Comparison of ENCODE assay signal across 12 cellular contexts in the genomic region with DNA sequence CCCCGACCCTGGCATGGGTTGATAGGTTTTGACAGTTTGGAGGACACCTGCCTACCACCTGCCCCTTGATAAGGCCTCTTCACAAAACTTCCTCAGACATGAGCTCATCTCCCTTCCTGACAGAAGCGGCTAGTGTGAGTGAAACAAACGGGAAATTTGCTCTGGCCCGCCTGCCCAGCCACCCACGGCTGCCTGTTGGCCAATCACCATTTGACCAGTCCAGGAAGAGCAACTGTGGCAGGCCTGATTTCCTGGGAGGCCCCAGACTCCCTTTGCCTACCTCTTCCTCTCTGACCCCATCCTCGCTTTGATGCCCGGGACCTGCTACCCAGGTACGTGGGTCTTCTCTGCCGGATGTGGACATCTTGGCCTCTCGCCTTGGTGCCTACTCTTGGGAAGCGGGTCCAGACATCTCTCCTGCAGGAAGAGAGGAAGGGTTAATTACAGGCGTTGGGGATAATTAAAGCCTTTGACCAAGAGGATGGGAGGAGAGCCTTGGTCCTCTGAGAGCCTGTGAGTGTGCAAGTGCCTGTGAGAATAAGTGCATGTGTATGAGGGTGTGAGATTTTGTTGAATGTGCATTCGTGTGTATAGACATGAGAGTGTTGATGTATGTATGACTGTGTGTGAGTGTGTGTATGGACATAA. TPM values are rescaled to one million over a fixed set of nuclear protein-coding genes. Genes with fewer than 3 reads are reported as not detected.
DNase-seq lines count a peak whose midpoint lies in the region; ATAC-seq and TF ChIP-seq lines count a peak whose summit lies in the region.
"Had no signal": no experiment of that assay in that cellular context is flagged by ENCODE, and none has a peak within 500 bp of the region (broad histone marks: within the 10 kb centered on the region; RNA-seq: fewer than 3 reads in every experiment).

No MANE protein-coding gene starts in this region.

- H3K36me3 Mint-ChIP-seq in activated CD8-positive, alpha-beta T cell treated with anti-CD3 and anti-CD28 coated beads, Interleukin-2, amount 10 ng/mL, durations not matched to agents 7 days and 5 days (ENCODE audit: low read depth), result no peaks in the 10 kb centered on the region

- H3K4me1 Mint-ChIP-seq in activated CD8-positive, alpha-beta T cell treated with anti-CD3 and anti-CD28 coated beads, Interleukin-2, amount 10 ng/mL, durations not matched to agents 7 days and 5 days (ENCODE audit: low read depth), result peaks cover 48% of the 10 kb centered on the region

- POLR2A ChIA-PET in activated CD8-positive, alpha-beta T cell treated with anti-CD3 and anti-CD28 coated beads, Interleukin-2, amount 10 ng/mL, durations not matched to agents 7 days and 5 days (lab: Charles Lee), result no interaction called here

- H3K9me3 Mint-ChIP-seq in activated CD8-positive, alpha-beta T cell treated with anti-CD3 and anti-CD28 coated beads, Interleukin-2, amount 10 ng/mL, durations not matched to agents 7 days and 5 days (ENCODE audit: insufficient read depth), result no peaks in the 10 kb centered on the region

- H3K27me3 Mint-ChIP-seq in activated CD8-positive, alpha-beta T cell treated with anti-CD3 and anti-CD28 coated beads, Interleukin-2, amount 10 ng/mL, durations not matched to agents 7 days and 5 days (ENCODE audit: low read depth), result peaks cover 52% of the 10 kb centered on the region

- ATAC-seq in omental fat pad (ENCODE audit: low FRiP score) (peak; percentile 35), GM19467 (IDR thresholded peaks at IDR 0.05; ENCODE audit: unreplicated experiment) (no peak)
- no peak for ATAC-seq in activated CD8-positive, alpha-beta T cell treated with anti-CD3 and anti-CD28 coated beads, Interleukin-2, amount 10 ng/mL, durations not matched to agents 7 days and 5 days

- peak; percentile 52 for DNase-seq in Ammon's horn (ENCODE audit: low spot score)
- DNase-seq in epithelial cell of prostate (ENCODE audit: low read depth, low spot score), result no peak
- no peak for DNase-seq in omental fat pad (ENCODE audit: low spot score)
- no peak for DNase-seq in activated naive CD4-positive, alpha-beta T cell treated with anti-CD3 and anti-CD28 coated beads, Interleukin-2, amount 50 U/mL, for 16 hours
- no peak for DNase-seq in activated CD8-positive, alpha-beta T cell treated with anti-CD3 and anti-CD28 coated beads, Interleukin-2, amount 10 ng/mL, durations not matched to agents 7 days and 5 days
- no peak for DNase-seq in activated gamma-delta T cell (lab: John Stamatoyannopoulos, UW)
- DNase-seq: activated CD4-positive, alpha-beta T cell treated with anti-CD3 and anti-CD28 coated beads for 48 hours; BE2C; KG1; NK-92 treated with Interleukin-12 subunit alpha and Interleukin-12 subunit beta, amount 100 ng/mL, for 24 hours had no signal

- H3K27ac Mint-ChIP-seq in activated CD8-positive, alpha-beta T cell treated with anti-CD3 and anti-CD28 coated beads, Interleukin-2, amount 10 ng/mL, durations not matched to agents 7 days and 5 days, result no peak overlapping the region

- H3K27ac ChIP-seq in epithelial cell of prostate, result peak overlapping the region; percentile 99

- TF ChIP-seq CTCF in omental fat pad (IDR thresholded peaks at IDR 0.05), result no peak

- CTCF ChIA-PET in activated CD8-positive, alpha-beta T cell treated with anti-CD3 and anti-CD28 coated beads, Interleukin-2, amount 10 ng/mL, durations not matched to agents 7 days and 5 days (lab: Charles Lee), result interaction anchor here (1.2 kb wide), 1 partner anchor 196 kb away, joined by 3 read pairs; a partner anchor contains a TSS

- H3K4me3 Mint-ChIP-seq in activated CD8-positive, alpha-beta T cell treated with anti-CD3 and anti-CD28 coated beads, Interleukin-2, amount 10 ng/mL, durations not matched to agents 7 days and 5 days, result no peak overlapping the region

TF ChIP-seq in PFSK-1, 5 proteins besides CTCF, POLR2A, EP300 and RAD21:
- peak; percentile 73 for TF ChIP-seq POLR2AphosphoS5 (IDR thresholded peaks at IDR 0.05; ENCODE audit: low read depth, low read length)
- TF ChIP-seq SIN3A (IDR thresholded peaks at IDR 0.05; ENCODE audit: borderline replicate concordance, insufficient read depth, low read length), result no peak
- peak; percentile 70; the same call in 1 of the 2 replicates for TF ChIP-seq TAF1 (IDR thresholded peaks at IDR 0.05; ENCODE audit: borderline replicate concordance, insufficient read depth, low read length)

RNA-seq across cellular contexts. Expression of a gene that starts 1.1 kb away (rescaled TPM):
- 294 TPM for polyA plus RNA-seq in PFSK-1 (2012; ENCODE audit: insufficient read length, low read depth)
- 10 to 100 TPM; 15.3 to 41.8 (median 28.6) TPM for total RNA-seq in omental fat pad
- not detected for total RNA-seq in activated CD8-positive, alpha-beta T cell treated with anti-CD3 and anti-CD28 coated beads, Interleukin-2, amount 10 ng/mL, durations not matched to agents 7 days and 5 days

RNA-seq across cellular contexts. Expression of a gene that starts 55.5 kb away (rescaled TPM):
- polyA plus RNA-seq in PFSK-1 (2012; ENCODE audit: insufficient read length, low read depth), result 12.0 TPM
- 10 to 100 TPM in 1 of 4 donors, 1 to 10 TPM in 3; 2.6 to 10.6 (median 3.9) TPM for total RNA-seq in omental fat pad
- 10 to 100 TPM; 11.4 to 11.9 TPM for total RNA-seq in activated CD8-positive, alpha-beta T cell treated with anti-CD3 and anti-CD28 coated beads, Interleukin-2, amount 10 ng/mL, durations not matched to agents 7 days and 5 days

Comparison
In these comparisons a context has a peak if more than half of its experiments do, and no peak if none do; other contexts are left out.
1. RNA of a gene that starts 1.1 kb away (total RNA-seq): 15.3 to 41.8 TPM in omental fat pad; not detected in activated CD8-positive, alpha-beta T cell treated with anti-CD3 and anti-CD28 coated beads, Interleukin-2, amount 10 ng/mL, durations not matched to agents 7 days and 5 days; every median in the first group is over 10 times any median in the second.